Comparison of ENCODE assay signal across 2 cellular contexts in the genomic region with DNA sequence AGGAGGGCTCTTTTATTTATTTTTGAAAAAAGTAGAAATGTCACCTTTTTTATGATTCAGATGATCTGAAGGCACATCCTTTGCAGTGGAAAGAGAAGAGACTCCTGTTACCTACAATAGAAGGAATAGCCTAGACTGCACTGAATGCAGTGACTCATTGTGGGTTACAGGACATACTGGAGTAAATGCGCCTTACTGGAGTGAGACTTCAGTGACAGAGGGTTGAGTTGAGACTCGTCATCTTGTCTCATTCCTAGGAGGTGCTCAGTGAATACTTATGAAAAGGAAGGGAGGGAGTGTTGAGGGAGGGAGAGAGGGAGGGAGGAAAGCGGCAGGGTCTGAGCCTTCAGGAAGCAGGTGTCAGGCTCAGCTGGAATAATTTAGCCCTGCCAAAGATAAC.
TF ChIP-seq lines count a peak whose summit lies in the region.

No MANE protein-coding gene starts in this region.

TF ChIP-seq in GM23338, 12 proteins besides CTCF, POLR2A, EP300 and RAD21:
- TF ChIP-seq CREB1 (CRISPR knock-in tag; IDR thresholded peaks at IDR 0.05; ENCODE audit: low read depth) (no peak), ETS1 (IDR thresholded peaks at IDR 0.05) (no peak)

TF ChIP-seq in endothelial cell of umbilical vein, 7 proteins besides CTCF, POLR2A, EP300 and RAD21:
- TF ChIP-seq JUN (IDR thresholded peaks at IDR 0.05; ENCODE audit: borderline replicate concordance, insufficient read depth, insufficient read length, low read depth) (no peak), GATA2 (IDR thresholded peaks at IDR 0.05; ENCODE audit: insufficient read depth, insufficient read length, low read depth, low read length) (no peak), FOS (IDR thresholded peaks at IDR 0.05; ENCODE audit: borderline replicate concordance, insufficient read depth, low read length) (peak; percentile 48)
TF ChIP-seq in endothelial cell of umbilical vein: peak in this region for 1.
